26 cellular contexts compared by ENCODE assay signal in genomic region chr11:62535802-62536201, GRCh38. TPM values are rescaled to one million over a fixed set of nuclear protein-coding genes. Genes with fewer than 3 reads are reported as not detected.
A peak's percentile ranks its signal among the peaks of the same experiment; 100 is the strongest.
DNase-seq lines count a peak whose midpoint lies in the region; ATAC-seq and TF ChIP-seq lines count a peak whose summit lies in the region.
"Had no signal": no experiment of that assay in that cellular context is flagged by ENCODE, and none has a peak within 500 bp of the region (broad histone marks: within the 10 kb centered on the region; RNA-seq: fewer than 3 reads in every experiment).

No MANE protein-coding gene starts in this region.

- H3K27ac Mint-ChIP-seq in memory B cell: peak overlapping the region; percentile 96
- peak overlapping the region; percentile 93 for H3K27ac Mint-ChIP-seq in stimulated activated effector memory CD8-positive, alpha-beta T cell treated with anti-CD3 and anti-CD28 coated beads, Interleukin-12 subunit alpha, Interleukin-12 subunit beta, amount 100 ng/mL, for 72 hours
- H3K27ac Mint-ChIP-seq in chondrocyte (ENCODE audit: unreplicated experiment): no peak overlapping the region
- H3K27ac Mint-ChIP-seq: activated CD8-positive, alpha-beta T cell treated with anti-CD3 and anti-CD28 coated beads for 36 hours; activated naive CD4-positive, alpha-beta T cell treated with anti-CD3 and anti-CD28 coated beads, Interleukin-2, amount 50 U/mL, for 24 hours; activated T-helper 2 cell treated with anti-CD3 and anti-CD28 coated beads, Interferon-gamma antibody, Interleukin-2, Interleukin-4, amounts not matched to agents 10 μg/mL and 5 μg/mL and 100 μg/mL, durations not matched to agents 14 hours and 24 hours and 36 hours had no signal

- peaks cover 38% of the 10 kb centered on the region for H3K36me3 Mint-ChIP-seq in memory B cell
- peaks cover 77% of the 10 kb centered on the region for H3K36me3 Mint-ChIP-seq in stimulated activated effector memory CD8-positive, alpha-beta T cell treated with anti-CD3 and anti-CD28 coated beads, Interleukin-12 subunit alpha, Interleukin-12 subunit beta, amount 100 ng/mL, for 72 hours
- peaks cover 38% of the 10 kb centered on the region for H3K36me3 Mint-ChIP-seq in chondrocyte (ENCODE audit: low read depth)

- H3K27me3 ChIP-seq in H7 (ENCODE audit: control insufficient read depth, insufficient read depth, low read length): no peaks in the 10 kb centered on the region
- H3K27me3 ChIP-seq in SJSA1 (replicated peaks): no peaks in the 10 kb centered on the region
- H3K27me3 ChIP-seq: left lung, spleen, vagina had no signal

- DNase-seq in H7: peak; percentile 60
- peak; percentile 58 to 93 for DNase-seq in SJSA1 (ENCODE audit: low read depth in 1 of 2, low spot score in 2 of 2)
- DNase-seq in memory B cell (ENCODE audit: low spot score in 2 of 2): no peak
- no peak for DNase-seq in stimulated activated effector memory CD8-positive, alpha-beta T cell treated with anti-CD3 and anti-CD28 coated beads, Interleukin-12 subunit alpha, Interleukin-12 subunit beta, amount 100 ng/mL, for 72 hours (ENCODE audit: low spot score in 2 of 2)
- DNase-seq in chondrocyte (ENCODE audit: low spot score): no peak
- no peak for DNase-seq in NCI-H510A treated with DMSO at 0.1 percent for 48 hours (lab: John Stamatoyannopoulos, UW)
- DNase-seq: activated CD8-positive, alpha-beta T cell treated with anti-CD3 and anti-CD28 coated beads for 36 hours; DND-41; HFFc6; Kasumi-1; left lung; naive B cell; NCI-H1930; NCI-H226; NCI-H82; occipital lobe; spleen had no signal

- H3K9me3 ChIP-seq in SJSA1 (replicated peaks): no peaks in the 10 kb centered on the region; the same call in 1 of the 2 replicates
- H3K9me3 ChIP-seq: left lung, spleen, vagina had no signal

- H3K4me3 Mint-ChIP-seq in memory B cell (no peak overlapping the region), chondrocyte (ENCODE audit: unreplicated experiment) (no peak overlapping the region)
- no peak overlapping the region for H3K4me3 Mint-ChIP-seq in stimulated activated effector memory CD8-positive, alpha-beta T cell treated with anti-CD3 and anti-CD28 coated beads, Interleukin-12 subunit alpha, Interleukin-12 subunit beta, amount 100 ng/mL, for 72 hours
- H3K4me3 Mint-ChIP-seq: activated CD8-positive, alpha-beta T cell treated with anti-CD3 and anti-CD28 coated beads for 36 hours; activated naive CD4-positive, alpha-beta T cell treated with anti-CD3 and anti-CD28 coated beads, Interleukin-2, amount 50 U/mL, for 24 hours; mesothelial cell of epicardium had no signal

- TF ChIP-seq CTCF in chondrocyte (IDR thresholded peaks at IDR 0.05): no peak

- H3K4me1 ChIP-seq in SJSA1 (replicated peaks): peaks cover 53% of the 10 kb centered on the region

- H3K4me1 Mint-ChIP-seq in memory B cell (peaks cover 31% of the 10 kb centered on the region), chondrocyte (ENCODE audit: low read depth) (peaks cover 48% of the 10 kb centered on the region)
- peaks cover 56% of the 10 kb centered on the region for H3K4me1 Mint-ChIP-seq in stimulated activated effector memory CD8-positive, alpha-beta T cell treated with anti-CD3 and anti-CD28 coated beads, Interleukin-12 subunit alpha, Interleukin-12 subunit beta, amount 100 ng/mL, for 72 hours

- H3K36me3 ChIP-seq in H7 (replicated peaks; ENCODE audit: control insufficient read depth, insufficient read depth, low read length) (no peaks in the 10 kb centered on the region), SJSA1 (peaks cover 91% of the 10 kb centered on the region)

- ATAC-seq in memory B cell (ENCODE audit: low read depth): no peak
- ATAC-seq in stimulated activated effector memory CD8-positive, alpha-beta T cell treated with anti-CD3 and anti-CD28 coated beads, Interleukin-12 subunit alpha, Interleukin-12 subunit beta, amount 100 ng/mL, for 72 hours: no peak
- ATAC-seq in GM19452 (IDR thresholded peaks at IDR 0.05; ENCODE audit: unreplicated experiment): no peak
- ATAC-seq in GM18498 (IDR thresholded peaks at IDR 0.05; ENCODE audit: unreplicated experiment): no peak
- ATAC-seq: activated CD8-positive, alpha-beta T cell treated with anti-CD3 and anti-CD28 coated beads for 36 hours; HepG2; left lung had no signal

- H3K27me3 Mint-ChIP-seq in memory B cell (no peaks in the 10 kb centered on the region), chondrocyte (ENCODE audit: low read depth) (no peaks in the 10 kb centered on the region)
- H3K27me3 Mint-ChIP-seq: activated CD8-positive, alpha-beta T cell treated with anti-CD3 and anti-CD28 coated beads for 36 hours; activated naive CD4-positive, alpha-beta T cell treated with anti-CD3 and anti-CD28 coated beads, Interleukin-2, amount 50 U/mL, for 24 hours; naive B cell had no signal

- peak overlapping the region; percentile 17 for H3K27ac ChIP-seq in SJSA1
- H3K27ac ChIP-seq: C4-2B, left lung, SK-N-MC had no signal

- H3K4me3 ChIP-seq in H7 (ENCODE audit: insufficient read depth, low read depth, low read length) (no peak overlapping the region), SJSA1 (no peak overlapping the region)
- H3K4me3 ChIP-seq: left lung, SK-N-MC, spleen, vagina had no signal

- H3K9me3 Mint-ChIP-seq in memory B cell: no peaks in the 10 kb centered on the region
- H3K9me3 Mint-ChIP-seq in stimulated activated effector memory CD8-positive, alpha-beta T cell treated with anti-CD3 and anti-CD28 coated beads, Interleukin-12 subunit alpha, Interleukin-12 subunit beta, amount 100 ng/mL, for 72 hours: no peaks in the 10 kb centered on the region
- H3K9me3 Mint-ChIP-seq in chondrocyte (ENCODE audit: low read depth): no peaks in the 10 kb centered on the region
- H3K9me3 Mint-ChIP-seq: activated CD8-positive, alpha-beta T cell treated with anti-CD3 and anti-CD28 coated beads for 36 hours; activated naive CD4-positive, alpha-beta T cell treated with anti-CD3 and anti-CD28 coated beads, Interleukin-2, amount 50 U/mL, for 24 hours; activated T-helper 2 cell treated with anti-CD3 and anti-CD28 coated beads, Interferon-gamma antibody, Interleukin-2, Interleukin-4, amounts not matched to agents 10 μg/mL and 5 μg/mL and 100 μg/mL, durations not matched to agents 14 hours and 24 hours and 36 hours; HFFc6; naive B cell had no signal

RNA-seq across cellular contexts. Expression of gene AHNAK, which starts 10.8 kb away (rescaled TPM):
- 8.3 and 11.2 TPM in 2 replicates for total RNA-seq in H7 (2014; rRNA removed; shearing (Covaris generic))
- 306 and 345 TPM in 2 replicates for total RNA-seq in SJSA1 (2014; rRNA removed; shearing (Covaris generic))
- 476 to 526 TPM (median 514 TPM) in 3 replicates for total RNA-seq in chondrocyte

RNA-seq across cellular contexts. Expression of gene EEF1G, which starts 37.9 kb away (rescaled TPM):
- 1,781 and 1,948 TPM in 2 replicates for total RNA-seq in H7 (2014; rRNA removed; shearing (Covaris generic))
- 1,705 and 1,743 TPM in 2 replicates for total RNA-seq in SJSA1 (2014; rRNA removed; shearing (Covaris generic))
- 1,000 to 1,202 TPM (median 1,017 TPM) in 3 replicates for total RNA-seq in chondrocyte

RNA-seq across cellular contexts. Expression of gene TUT1, which starts 55.5 kb away (rescaled TPM):
- total RNA-seq in H7 (2014; rRNA removed; shearing (Covaris generic)): 25.8 and 29.4 TPM in 2 replicates
- 8.5 and 10.1 TPM in 2 replicates for total RNA-seq in SJSA1 (2014; rRNA removed; shearing (Covaris generic))
- 9.6 to 15.2 TPM (median 11.8 TPM) in 3 replicates for total RNA-seq in chondrocyte

Comparison
In these comparisons a context has a peak if more than half of its experiments do, and no peak if none do; other contexts are left out.
1. DNase-seq: peak in H7 (single experiment) and SJSA1 (2 of 2); none in memory B cell (0 of 2), stimulated activated effector memory CD8-positive, alpha-beta T cell treated with anti-CD3 and anti-CD28 coated beads, Interleukin-12 subunit alpha, Interleukin-12 subunit beta, amount 100 ng/mL, for 72 hours (0 of 2), chondrocyte (single experiment) and NCI-H510A treated with DMSO at 0.1 percent for 48 hours (single experiment).
2. RNA of gene AHNAK, which starts 10.8 kb away (total RNA-seq): 476 to 526 TPM in chondrocyte and 306 to 345 TPM in SJSA1; 8.3 to 11.2 TPM in H7; every median in the first group is over 10 times any median in the second.